In the genomic region with DNA sequence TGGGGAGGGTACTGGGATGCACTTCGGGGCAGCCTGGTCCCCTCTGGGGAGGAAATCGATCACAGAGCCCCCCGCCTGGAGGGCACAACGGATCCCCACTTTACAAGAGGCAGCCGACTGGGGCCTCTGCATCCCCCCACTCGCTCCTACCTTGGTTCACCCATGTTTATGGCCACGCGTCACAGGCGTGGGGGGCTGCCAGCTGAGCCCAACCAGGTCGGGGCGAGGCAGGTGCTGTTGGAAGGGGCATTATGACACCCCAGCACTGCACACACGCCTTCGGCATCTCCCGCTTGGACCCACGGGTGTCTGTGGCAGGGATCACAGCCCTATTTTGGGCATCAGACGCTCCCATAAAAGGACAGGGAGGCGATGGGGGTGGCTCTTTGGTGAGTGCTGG, we compare ENCODE assay signal across 7 cellular contexts. TPM values are rescaled to one million over a fixed set of nuclear protein-coding genes. Genes with fewer than 3 reads are reported as not detected.
"Had no signal": no experiment of that assay in that cellular context is flagged by ENCODE, and none has a peak within 500 bp of the region (broad histone marks: within the 10 kb centered on the region; RNA-seq: fewer than 3 reads in every experiment).

No MANE protein-coding gene starts in this region.

- H3K4me3 Mint-ChIP-seq: IgD-negative memory B cell had no signal

- DNase-seq: IMR-90, KBM-7, KG1 had no signal

- H3K4me3 ChIP-seq: K562 had no signal

- ATAC-seq: HepG2, K562 had no signal

- H3K27ac ChIP-seq: HL-60 had no signal

- H3K4me1 Mint-ChIP-seq: IgD-negative memory B cell had no signal

- H3K36me3 Mint-ChIP-seq: IgD-negative memory B cell had no signal

- H3K27ac Mint-ChIP-seq: IgD-negative memory B cell had no signal

RNA-seq across cellular contexts. Expression of gene SOHLH1, which starts 14.6 kb away (rescaled TPM):
- polyA plus RNA-seq: IgD-negative memory B cell, IMR-90 had no signal

RNA-seq across cellular contexts. Expression of gene KCNT1, which starts 17.3 kb away (rescaled TPM):
- polyA plus RNA-seq: HepG2, IgD-negative memory B cell, IMR-90, K562 had no signal

RNA-seq across cellular contexts. Expression of gene LCN9, which starts 21.6 kb away (rescaled TPM):
- polyA plus RNA-seq: HepG2, IgD-negative memory B cell, IMR-90, K562 had no signal

RNA-seq across cellular contexts. Expression of gene GLT6D1, which starts 45.4 kb away (rescaled TPM):
- polyA plus RNA-seq: HepG2, IgD-negative memory B cell, IMR-90, K562 had no signal
